Comparison of ENCODE assay signal across 8 cellular contexts in genomic region chr16:8961811-8962390, GRCh38. TPM values are rescaled to one million over a fixed set of nuclear protein-coding genes. Genes with fewer than 3 reads are reported as not detected.
DNase-seq lines count a peak whose midpoint lies in the region; ATAC-seq, FAIRE-seq and TF ChIP-seq lines count a peak whose summit lies in the region.

No MANE protein-coding gene starts in this region.

- no peak overlapping the region for H3K27ac ChIP-seq in coronary artery

- no peak for ATAC-seq in natural killer cell

- peaks cover 6 to 8% of the 10 kb centered on the region in 2 donors for H3K36me3 Mint-ChIP-seq in CD14-positive monocyte
- H3K36me3 Mint-ChIP-seq in natural killer cell: no peaks in the 10 kb centered on the region

- intact Hi-C loops in CD14-positive monocyte (cut with micrococcal nuclease): loop anchor here (5.0 to 10.0 kb wide), 5 partner anchors 45 to 173 kb away; partner anchors contain the start of gene HAPSTR1 (in 2 of the 2)
- intact Hi-C loops in natural killer cell (cut with micrococcal nuclease): loop anchor here (5.0 to 10.0 kb wide), 3 partner anchors 47 to 165 kb away; partner anchors contain the start of genes HAPSTR1, PMM2 and TMEM186

- peak overlapping the region in 6 of 7 donors; percentile 48 to 85 (median 72) for H3K27ac Mint-ChIP-seq in CD14-positive monocyte
- peak overlapping the region; percentile 84 to 89 for H3K27ac Mint-ChIP-seq in natural killer cell

- H3K9me3 Mint-ChIP-seq in CD14-positive monocyte (no peaks in the 10 kb centered on the region), natural killer cell (no peaks in the 10 kb centered on the region)

- no peak for FAIRE-seq in urothelium cell line (lab: Jason Lieb, UNC)
- FAIRE-seq in GM12892 (lab: Jason Lieb, UNC): no peak

- peaks cover 0 to 2% (median 0%) of the 10 kb centered on the region in 3 donors for H3K27me3 Mint-ChIP-seq in CD14-positive monocyte (ENCODE audit: low read depth in 3 of 3)
- no peaks in the 10 kb centered on the region for H3K27me3 Mint-ChIP-seq in natural killer cell (ENCODE audit: low read depth in 2 of 2)

- H3K4me3 Mint-ChIP-seq in CD14-positive monocyte (peak overlapping the region; percentile 96 to 98), natural killer cell (peak overlapping the region; percentile 96)

- no peak for TF ChIP-seq CTCF in CD14-positive monocyte (IDR thresholded peaks at IDR 0.05)
- TF ChIP-seq CTCF in NB4 (IDR thresholded peaks at IDR 0.05; ENCODE audit: low read depth, low read length): no peak
- TF ChIP-seq CTCF in coronary artery (IDR thresholded peaks at IDR 0.05): no peak
- no peak for TF ChIP-seq CTCF in natural killer cell (IDR thresholded peaks at IDR 0.05)

- TF ChIP-seq POLR2A in NB4 (IDR thresholded peaks at IDR 0.05; ENCODE audit: extremely low read depth, insufficient read length) (no peak), GM12892 (IDR thresholded peaks at IDR 0.05; ENCODE audit: low read depth, low read length) (no peak)

- H3K4me3 ChIP-seq in NB4 (ENCODE audit: low read depth, low read length) (peak overlapping the region; percentile 68), coronary artery (peak overlapping the region; percentile 81)

- DNase-seq in CD14-positive monocyte (ENCODE audit: low spot score) (no peak), NB4 (ENCODE audit: low read depth) (no peak), coronary artery (ENCODE audit: low spot score) (no peak), natural killer cell (no peak), GOT3 (lab: John Stamatoyannopoulos, UW) (no peak), urothelium cell line (ENCODE audit: low spot score) (no peak), GM12892 (ENCODE audit: insufficient read length) (no peak), DMS79 (lab: John Stamatoyannopoulos, UW) (no peak)

- peaks cover 77% of the 10 kb centered on the region for H3K4me1 Mint-ChIP-seq in CD14-positive monocyte
- peaks cover 56 to 62% of the 10 kb centered on the region in 2 donors for H3K4me1 Mint-ChIP-seq in natural killer cell

RNA-seq across cellular contexts. Expression of gene USP7, which starts 1.8 kb away (rescaled TPM):
- 1 to 10 TPM; 2.4 to 4.1 TPM for polyA plus RNA-seq in CD14-positive monocyte
- 100 to 1,000 TPM; 213 to 268 (median 236) TPM for total RNA-seq in natural killer cell
- polyA plus RNA-seq in GM12892 (2012; ENCODE audit: missing spikeins): 74.4 TPM
